Comparison of ENCODE assay signal across 23 cellular contexts in the genomic region with DNA sequence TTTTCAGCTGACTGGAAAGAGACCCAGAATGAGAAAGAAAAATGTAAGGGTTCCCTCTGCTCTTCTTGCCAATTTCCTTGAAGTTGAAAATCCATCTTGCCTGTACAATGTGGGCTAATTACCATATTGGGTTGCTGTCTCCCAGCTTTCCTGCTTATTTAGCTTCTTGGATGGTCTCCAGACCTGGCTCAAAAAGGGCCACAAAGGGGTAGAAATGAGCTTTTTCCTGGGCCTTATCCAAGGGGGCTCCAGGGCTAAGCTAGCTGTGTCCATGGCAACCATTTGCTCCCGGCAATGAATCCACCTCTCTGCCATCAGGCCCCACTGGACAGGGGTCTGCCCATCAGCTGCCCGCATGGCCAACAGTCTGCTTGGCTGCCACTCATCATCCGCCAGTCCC.
"Had no signal": no experiment of that assay in that cellular context is flagged by ENCODE, and none has a peak within 500 bp of the region (broad histone marks: within the 10 kb centered on the region; RNA-seq: fewer than 3 reads in every experiment).

No MANE protein-coding gene starts in this region.

- H3K4me1 ChIP-seq: adrenal gland, ascending aorta, heart left ventricle, neural progenitor cell, parathyroid adenoma, suprapubic skin, tibial nerve had no signal

- H3K4me3 ChIP-seq: adrenal gland, ascending aorta, heart left ventricle, neural progenitor cell, suprapubic skin, tibial nerve had no signal

- H3K27me3 ChIP-seq: adrenal gland, ascending aorta, heart left ventricle, neural progenitor cell, suprapubic skin, tibial nerve had no signal

- H3K36me3 ChIP-seq: adrenal gland, ascending aorta, heart left ventricle, neural progenitor cell, suprapubic skin, tibial nerve had no signal

- DNase-seq: activated B cell treated with CpG ODN at 0.5 μM for 24 hours; activated CD4-positive, alpha-beta T cell treated with anti-CD3 and anti-CD28 coated beads, Interleukin-2, amount 50 U/mL, for 1 hour; activated CD8-positive, alpha-beta memory T cell treated with anti-CD3 and anti-CD28 coated beads, Interleukin-2, amount 10 ng/mL, durations not matched to agents 7 days and 5 days; activated CD8-positive, alpha-beta T cell treated with anti-CD3 and anti-CD28 coated beads, Interleukin-2, amount 10 ng/mL, durations not matched to agents 7 days and 5 days; activated naive CD4-positive, alpha-beta T cell treated with anti-CD3 and anti-CD28 coated beads for 36 hours; activated naive CD8-positive, alpha-beta T cell treated with anti-CD3 and anti-CD28 coated beads for 36 hours; activated T-cell treated with anti-CD3 and anti-CD28 coated beads, Interleukin-2, amount 50 U/mL, for 48 hours; adrenal gland; central memory CD4-positive, alpha-beta T cell; endodermal cell; foreskin fibroblast; heart left ventricle; natural killer cell; occipital lobe; right cardiac atrium; stimulated activated naive CD4-positive, alpha-beta T cell; T-cell had no signal

- H3K27ac ChIP-seq: adrenal gland, ascending aorta, heart left ventricle, neural progenitor cell, parathyroid adenoma, suprapubic skin, tibial nerve had no signal

- H3K9me3 ChIP-seq: adrenal gland, ascending aorta, suprapubic skin had no signal

- ATAC-seq: activated CD8-positive, alpha-beta memory T cell treated with anti-CD3 and anti-CD28 coated beads, Interleukin-2, amount 10 ng/mL, durations not matched to agents 7 days and 5 days; activated CD8-positive, alpha-beta T cell treated with anti-CD3 and anti-CD28 coated beads, Interleukin-2, amount 10 ng/mL, durations not matched to agents 7 days and 5 days; esophagus mucosa; heart left ventricle; natural killer cell; right cardiac atrium; T-cell had no signal
